ENCODE assay signal across 12 cellular contexts in the genomic region with DNA sequence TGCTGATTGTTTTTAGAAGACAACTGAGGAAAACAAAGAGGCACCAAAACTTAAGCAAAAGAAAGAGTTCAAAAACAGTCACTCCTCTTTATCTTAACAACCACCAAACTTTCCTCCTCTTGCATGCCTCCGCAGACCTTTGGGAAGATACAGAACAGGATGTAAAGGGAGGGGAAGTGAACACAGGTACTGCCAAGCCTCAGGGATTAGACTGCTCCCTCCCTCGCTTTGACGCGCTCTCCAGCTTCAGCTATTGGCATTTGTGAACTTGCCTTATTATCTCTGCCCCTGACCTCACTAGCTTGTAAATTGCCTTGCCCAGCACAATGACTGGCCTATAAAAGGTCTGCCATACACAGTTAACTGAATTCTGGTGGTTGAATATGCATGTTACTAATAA. TPM values are rescaled to one million over a fixed set of nuclear protein-coding genes. Genes with fewer than 3 reads are reported as not detected.
DNase-seq lines count a peak whose midpoint lies in the region; ATAC-seq and TF ChIP-seq lines count a peak whose summit lies in the region.
"Had no signal": no experiment of that assay in that cellular context is flagged by ENCODE, and none has a peak within 500 bp of the region (broad histone marks: within the 10 kb centered on the region; RNA-seq: fewer than 3 reads in every experiment).

No MANE protein-coding gene starts in this region.

- H3K9me3 Mint-ChIP-seq in activated T-helper 17 cell treated with anti-CD3 and anti-CD28 coated beads, Interleukin-2, amount 50 U/mL, for 72 hours, result no peaks in the 10 kb centered on the region
- H3K9me3 Mint-ChIP-seq in activated T-helper 2 cell treated with anti-CD3 and anti-CD28 coated beads, Interferon-gamma antibody, Interleukin-2, Interleukin-4, amounts not matched to agents 10 μg/mL and 5 μg/mL and 100 μg/mL, durations not matched to agents 14 hours and 24 hours and 36 hours, result no peaks in the 10 kb centered on the region
- H3K9me3 Mint-ChIP-seq: activated B cell treated with CpG ODN at 0.5 μM for 24 hours had no signal

- CTCF ChIA-PET in HCT116 (lab: Charles Lee), result interaction anchor here (1.0 to 3.6 kb wide), 16 partner anchors 37 to 331 kb away, joined by 3 to 25 read pairs (median 4); a partner anchor contains a TSS

- TF ChIP-seq EP300 in tibial nerve (IDR thresholded peaks at IDR 0.05), result no peak

- no peak overlapping the region for H3K4me3 ChIP-seq in HCT116 (replicated peaks in 1 of 2; ENCODE audit: low read depth in 1 of 2, low read length in 2 of 2)
- no peak overlapping the region for H3K4me3 ChIP-seq in prostate gland
- no peak overlapping the region for H3K4me3 ChIP-seq in tibial nerve
- H3K4me3 ChIP-seq: BLaER1, SJCRH30 had no signal

- 26% methylated on average over 4 of the region's 4 CpGs for WGBS in prostate gland
- WGBS in tibial nerve, 2 donors, result 43 to 49% methylated on average over 4 of the region's 4 CpGs

- H3K4me1 ChIP-seq in HCT116 (ENCODE audit: control insufficient read depth in 1 of 2, insufficient read depth in 2 of 2, low read length in 2 of 2), result peaks cover 5 to 22% of the 10 kb centered on the region in 2 experiments; a peak in 1 of 4 replicates
- peaks cover 19% of the 10 kb centered on the region for H3K4me1 ChIP-seq in prostate gland (replicated peaks)
- peaks cover 0 to 69% (median 13%) of the 10 kb centered on the region in 4 donors for H3K4me1 ChIP-seq in tibial nerve

- H3K27me3 Mint-ChIP-seq in activated T-helper 17 cell treated with anti-CD3 and anti-CD28 coated beads, Interleukin-2, amount 50 U/mL, for 72 hours, result peaks cover 3% of the 10 kb centered on the region
- peaks cover 2% of the 10 kb centered on the region for H3K27me3 Mint-ChIP-seq in activated T-helper 2 cell treated with anti-CD3 and anti-CD28 coated beads, Interferon-gamma antibody, Interleukin-2, Interleukin-4, amounts not matched to agents 10 μg/mL and 5 μg/mL and 100 μg/mL, durations not matched to agents 14 hours and 24 hours and 36 hours (ENCODE audit: low read depth)
- H3K27me3 Mint-ChIP-seq: activated B cell treated with CpG ODN at 0.5 μM for 24 hours had no signal

- H2AFZ ChIP-seq in HCT116 (ENCODE audit: low read depth, low read length, poor library complexity, severe bottlenecking), result peak overlapping the region; percentile 78

- H3K9me3 ChIP-seq in HCT116 (ENCODE audit: control insufficient read depth in 1 of 2, insufficient read depth in 1 of 2, low read depth in 1 of 2, low read length in 2 of 2), result no peaks in the 10 kb centered on the region
- H3K9me3 ChIP-seq in prostate gland, result no peaks in the 10 kb centered on the region
- H3K9me3 ChIP-seq in tibial nerve, result no peaks in the 10 kb centered on the region
- H3K9me3 ChIP-seq: SJCRH30 had no signal

- no peak overlapping the region for H3K4me2 ChIP-seq in HCT116 (ENCODE audit: low read length)

- H3K36me3 Mint-ChIP-seq in activated T-helper 17 cell treated with anti-CD3 and anti-CD28 coated beads, Interleukin-2, amount 50 U/mL, for 72 hours (ENCODE audit: low read depth), result no peaks in the 10 kb centered on the region
- no peaks in the 10 kb centered on the region for H3K36me3 Mint-ChIP-seq in activated T-helper 2 cell treated with anti-CD3 and anti-CD28 coated beads, Interferon-gamma antibody, Interleukin-2, Interleukin-4, amounts not matched to agents 10 μg/mL and 5 μg/mL and 100 μg/mL, durations not matched to agents 14 hours and 24 hours and 36 hours (ENCODE audit: low read depth)

- intact Hi-C loops in HCT116 (cut with micrococcal nuclease), result loop anchor here (1.0 to 10.0 kb wide), 5 partner anchors 112 to 298 kb away; a partner anchor contains a TSS
- intact Hi-C loops in prostate gland (cut with DNase I), result loop anchor here (2.0 to 5.0 kb wide), 3 partner anchors 121 to 290 kb away; a partner anchor contains a TSS
- intact Hi-C loops in activated T-helper 2 cell treated with anti-CD3 and anti-CD28 coated beads, Interferon-gamma antibody, Interleukin-2, Interleukin-4, amounts not matched to agents 10 μg/mL and 5 μg/mL and 100 μg/mL, durations not matched to agents 14 hours and 24 hours and 36 hours (cut with micrococcal nuclease), result loop anchor here (2.0 kb wide), 1 partner anchor 298 kb away; no protein-coding TSS in a partner anchor

- TF ChIP-seq CTCF in HCT116 (IDR thresholded peaks at IDR 0.05 in 2 of 3, conservative IDR thresholded peaks at IDR 0.05 in 1 of 3; ENCODE audit: borderline replicate concordance in 1 of 3, insufficient read depth in 1 of 3, low read depth in 2 of 3, low read length in 2 of 3), result no peak
- TF ChIP-seq CTCF in prostate gland (IDR thresholded peaks at IDR 0.05), result no peak
- TF ChIP-seq CTCF in tibial nerve (IDR thresholded peaks at IDR 0.05), result no peak

- peaks cover 3% of the 10 kb centered on the region for H3K79me2 ChIP-seq in HCT116 (ENCODE audit: insufficient read depth, low read length)

- TF ChIP-seq POLR2A in HCT116 (IDR thresholded peaks at IDR 0.05; ENCODE audit: borderline replicate concordance, extremely low read depth, insufficient read depth, insufficient read length) (no peak), prostate gland (IDR thresholded peaks at IDR 0.05) (no peak), tibial nerve (IDR thresholded peaks at IDR 0.05) (no peak)

- H3K27ac ChIP-seq in HCT116 (ENCODE audit: low read depth, low read length) (no peak overlapping the region), prostate gland (peak overlapping the region; percentile 72 to 78), tibial nerve (peak overlapping the region in 1 of 4 donors; percentile 50)
- H3K27ac ChIP-seq: BLaER1 had no signal

- no peaks in the 10 kb centered on the region for H3K36me3 ChIP-seq in HCT116 (ENCODE audit: control insufficient read depth in 1 of 2, insufficient read depth in 2 of 2, low read length in 2 of 2)
- no peaks in the 10 kb centered on the region for H3K36me3 ChIP-seq in prostate gland
- no peaks in the 10 kb centered on the region for H3K36me3 ChIP-seq in tibial nerve
- H3K36me3 ChIP-seq: BLaER1, SJCRH30 had no signal

- TF ChIP-seq RAD21 in HCT116 (IDR thresholded peaks at IDR 0.05; ENCODE audit: low read depth), result no peak

- no peaks in the 10 kb centered on the region for H3K27me3 ChIP-seq in HCT116 (ENCODE audit: insufficient read depth, low read length)
- no peaks in the 10 kb centered on the region for H3K27me3 ChIP-seq in prostate gland (replicated peaks; ENCODE audit: insufficient read depth)
- no peaks in the 10 kb centered on the region for H3K27me3 ChIP-seq in tibial nerve
- H3K27me3 ChIP-seq: BLaER1, SJCRH30 had no signal

- H3K27ac Mint-ChIP-seq in activated T-helper 17 cell treated with anti-CD3 and anti-CD28 coated beads, Interleukin-2, amount 50 U/mL, for 72 hours, result peak overlapping the region; percentile 66
- no peak overlapping the region for H3K27ac Mint-ChIP-seq in activated T-helper 2 cell treated with anti-CD3 and anti-CD28 coated beads, Interferon-gamma antibody, Interleukin-2, Interleukin-4, amounts not matched to agents 10 μg/mL and 5 μg/mL and 100 μg/mL, durations not matched to agents 14 hours and 24 hours and 36 hours
- H3K27ac Mint-ChIP-seq: activated B cell treated with CpG ODN at 0.5 μM for 24 hours had no signal

- DNase-seq in HCT116 (ENCODE audit: low read depth, low spot score), result no peak
- DNase-seq in kidney glomerular epithelial cell (lab: John Stamatoyannopoulos, UW), result peak; percentile 67
- peak; percentile 78 for DNase-seq in prostate gland (ENCODE audit: low spot score)
- no peak for DNase-seq in tibial nerve (ENCODE audit: low spot score in 2 of 2)
- DNase-seq in activated T-helper 2 cell treated with anti-CD3 and anti-CD28 coated beads, Interferon-gamma antibody, Interleukin-2, Interleukin-4, amounts not matched to agents 10 μg/mL and 5 μg/mL and 100 μg/mL, durations not matched to agents 14 hours and 24 hours and 36 hours (ENCODE audit: low spot score), result no peak
- DNase-seq: activated B cell treated with CpG ODN at 0.5 μM for 24 hours; effector CD8-positive, alpha-beta T cell had no signal

- H3K9ac ChIP-seq in HCT116 (ENCODE audit: low read length), result no peak overlapping the region
- H3K9ac ChIP-seq: BLaER1 had no signal

- no TSS peak for BruUV-seq in HCT116 (replicated peaks; lab: Mats Ljungman, UMichigan)

- no peaks in the 10 kb centered on the region for H3K9me2 ChIP-seq in HCT116 (ENCODE audit: insufficient read depth)

- H3K4me1 Mint-ChIP-seq in activated T-helper 17 cell treated with anti-CD3 and anti-CD28 coated beads, Interleukin-2, amount 50 U/mL, for 72 hours, result no peaks in the 10 kb centered on the region
- peaks cover 3% of the 10 kb centered on the region for H3K4me1 Mint-ChIP-seq in activated T-helper 2 cell treated with anti-CD3 and anti-CD28 coated beads, Interferon-gamma antibody, Interleukin-2, Interleukin-4, amounts not matched to agents 10 μg/mL and 5 μg/mL and 100 μg/mL, durations not matched to agents 14 hours and 24 hours and 36 hours (ENCODE audit: low read depth)

- ATAC-seq in HCT116 (no peak), GM21423 (IDR thresholded peaks at IDR 0.05; ENCODE audit: unreplicated experiment) (no peak), HG02571 (IDR thresholded peaks at IDR 0.05; ENCODE audit: unreplicated experiment) (no peak)
- ATAC-seq in activated T-helper 17 cell treated with anti-CD3 and anti-CD28 coated beads, Interleukin-2, amount 50 U/mL, for 72 hours (replicated peaks), result no peak

- POLR2A ChIA-PET in HCT116 (lab: Charles Lee), result interaction anchor here (0.6 to 1.3 kb wide), 2 partner anchors 9 to 112 kb away, joined by 3 read pairs; no protein-coding TSS in a partner anchor

- no peaks in the 10 kb centered on the region for H4K20me1 ChIP-seq in HCT116 (ENCODE audit: insufficient read depth)
- H4K20me1 ChIP-seq: BLaER1 had no signal

- H3K4me3 Mint-ChIP-seq in activated T-helper 17 cell treated with anti-CD3 and anti-CD28 coated beads, Interleukin-2, amount 50 U/mL, for 72 hours, result no peak overlapping the region
- no peak overlapping the region for H3K4me3 Mint-ChIP-seq in activated T-helper 2 cell treated with anti-CD3 and anti-CD28 coated beads, Interferon-gamma antibody, Interleukin-2, Interleukin-4, amounts not matched to agents 10 μg/mL and 5 μg/mL and 100 μg/mL, durations not matched to agents 14 hours and 24 hours and 36 hours (ENCODE audit: low read depth)
- H3K4me3 Mint-ChIP-seq: activated B cell treated with CpG ODN at 0.5 μM for 24 hours had no signal

- RAD21 ChIA-PET in HCT116 (lab: Charles Lee; ENCODE audit: low non-redundant PET in 1 of 2, low total read pairs in 2 of 2, uncharacterized antibody in 2 of 2, unreplicated experiment in 2 of 2), result interaction anchor here (0.7 to 0.9 kb wide), 2 partner anchors 291 to 298 kb away, joined by 3 to 4 read pairs; no protein-coding TSS in a partner anchor

RNA-seq across cellular contexts. Expression of a gene that starts 4.8 kb away (rescaled TPM):
- total RNA-seq in HCT116 (2021; ENCODE audit: unreplicated experiment) (220 TPM), prostate gland (100 to 1,000 TPM; 168 to 324 TPM), tibial nerve (100 to 1,000 TPM; 130 to 178 (median 146) TPM)
- polyA plus RNA-seq in HCT116 (2012), result 136 and 141 TPM in 2 replicates
- 100 to 1,000 TPM; 209 to 281 TPM for total RNA-seq in activated T-helper 17 cell treated with anti-CD3 and anti-CD28 coated beads, Interleukin-2, amount 50 U/mL, for 72 hours
- 255 and 270 TPM in 2 replicates for total RNA-seq in activated T-helper 2 cell treated with anti-CD3 and anti-CD28 coated beads, Interferon-gamma antibody, Interleukin-2, Interleukin-4, amounts not matched to agents 10 μg/mL and 5 μg/mL and 100 μg/mL, durations not matched to agents 14 hours and 24 hours and 36 hours

RNA-seq across cellular contexts. Expression of a gene that starts 37.1 kb away (rescaled TPM):
- total RNA-seq in HCT116 (2021; ENCODE audit: unreplicated experiment) (44.6 TPM), prostate gland (100 to 1,000 TPM; 151 to 232 TPM), tibial nerve (100 to 1,000 TPM in 3 of 4 donors, 10 to 100 TPM in 1; 80.1 to 203 (median 133) TPM)
- 58.8 and 64.6 TPM in 2 replicates for polyA plus RNA-seq in HCT116 (2012)
- 1 to 10 TPM; 1.5 to 1.7 TPM for total RNA-seq in activated T-helper 17 cell treated with anti-CD3 and anti-CD28 coated beads, Interleukin-2, amount 50 U/mL, for 72 hours
- 2.2 and 2.9 TPM in 2 replicates for total RNA-seq in activated T-helper 2 cell treated with anti-CD3 and anti-CD28 coated beads, Interferon-gamma antibody, Interleukin-2, Interleukin-4, amounts not matched to agents 10 μg/mL and 5 μg/mL and 100 μg/mL, durations not matched to agents 14 hours and 24 hours and 36 hours

Comparison
In these comparisons a context has a peak if more than half of its experiments do, and no peak if none do; other contexts are left out.
1. DNase-seq: peak in kidney glomerular epithelial cell (single experiment) and prostate gland (single experiment); none in HCT116 (single experiment), tibial nerve (0 of 2) and activated T-helper 2 cell treated with anti-CD3 and anti-CD28 coated beads, Interferon-gamma antibody, Interleukin-2, Interleukin-4, amounts not matched to agents 10 μg/mL and 5 μg/mL and 100 μg/mL, durations not matched to agents 14 hours and 24 hours and 36 hours (single experiment).
2. RNA of a gene that starts 37.1 kb away (total RNA-seq): 151 to 232 TPM in prostate gland, 80.1 to 203 TPM in tibial nerve and 44.6 TPM in HCT116 (single experiment); 2.2 to 2.9 TPM in activated T-helper 2 cell treated with anti-CD3 and anti-CD28 coated beads, Interferon-gamma antibody, Interleukin-2, Interleukin-4, amounts not matched to agents 10 μg/mL and 5 μg/mL and 100 μg/mL, durations not matched to agents 14 hours and 24 hours and 36 hours and 1.5 to 1.7 TPM in activated T-helper 17 cell treated with anti-CD3 and anti-CD28 coated beads, Interleukin-2, amount 50 U/mL, for 72 hours; every median in the first group is over 10 times any median in the second.